14 cellular contexts compared by ENCODE assay signal in the genomic region with DNA sequence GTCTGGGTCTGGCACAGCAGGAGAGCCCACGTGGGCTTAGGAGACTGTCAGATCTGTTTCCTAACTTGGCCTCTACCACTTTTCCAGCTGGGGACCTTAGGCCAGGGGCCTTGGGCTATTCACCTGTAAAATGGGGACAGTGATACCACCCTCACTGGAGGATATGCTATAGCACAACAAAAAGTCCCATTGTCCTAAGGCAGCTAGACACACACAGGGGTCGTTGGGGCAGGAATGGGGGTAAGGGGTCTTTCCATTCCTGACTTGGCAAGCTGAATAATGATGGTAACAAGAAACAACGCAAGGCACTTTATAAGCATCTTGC. TPM values are rescaled to one million over a fixed set of nuclear protein-coding genes. Genes with fewer than 3 reads are reported as not detected.
A peak's percentile ranks its signal among the peaks of the same experiment; 100 is the strongest.
DNase-seq lines count a peak whose midpoint lies in the region; ATAC-seq and TF ChIP-seq lines count a peak whose summit lies in the region.
"Had no signal": no experiment of that assay in that cellular context is flagged by ENCODE, and none has a peak within 500 bp of the region (broad histone marks: within the 10 kb centered on the region; RNA-seq: fewer than 3 reads in every experiment).

No MANE protein-coding gene starts in this region.

- peak overlapping the region; percentile 17 for H3K4me3 Mint-ChIP-seq in activated CD4-positive, alpha-beta T cell treated with anti-CD3 and anti-CD28 coated beads, Interleukin-2, amount 10 ng/mL, durations not matched to agents 24 days and 14 days
- no peak overlapping the region for H3K4me3 Mint-ChIP-seq in endodermal cell
- peak overlapping the region; percentile 97 for H3K4me3 Mint-ChIP-seq in stimulated activated effector memory CD8-positive, alpha-beta T cell treated with anti-CD3 and anti-CD28 coated beads, Interleukin-12 subunit alpha, Interleukin-12 subunit beta, amount 100 ng/mL, for 72 hours
- H3K4me3 Mint-ChIP-seq: WTC11 had no signal

- H3K4me1 ChIP-seq in Peyer's patch, result peaks cover 22 to 75% (median 62%) of the 10 kb centered on the region in 4 donors
- peaks cover 13% of the 10 kb centered on the region for H3K4me1 ChIP-seq in endodermal cell (ENCODE audit: control insufficient read depth, insufficient read depth, low read length)

- peaks cover 65% of the 10 kb centered on the region for H3K4me1 Mint-ChIP-seq in activated CD4-positive, alpha-beta T cell treated with anti-CD3 and anti-CD28 coated beads, Interleukin-2, amount 10 ng/mL, durations not matched to agents 24 days and 14 days
- peaks cover 29% of the 10 kb centered on the region for H3K4me1 Mint-ChIP-seq in endodermal cell
- H3K4me1 Mint-ChIP-seq in stimulated activated effector memory CD8-positive, alpha-beta T cell treated with anti-CD3 and anti-CD28 coated beads, Interleukin-12 subunit alpha, Interleukin-12 subunit beta, amount 100 ng/mL, for 72 hours, result peaks cover 77% of the 10 kb centered on the region

- peaks cover 10% of the 10 kb centered on the region for H3K36me3 Mint-ChIP-seq in activated CD4-positive, alpha-beta T cell treated with anti-CD3 and anti-CD28 coated beads, Interleukin-2, amount 10 ng/mL, durations not matched to agents 24 days and 14 days (ENCODE audit: low read depth)
- H3K36me3 Mint-ChIP-seq in endodermal cell (ENCODE audit: low read depth), result no peaks in the 10 kb centered on the region
- H3K36me3 Mint-ChIP-seq in stimulated activated effector memory CD8-positive, alpha-beta T cell treated with anti-CD3 and anti-CD28 coated beads, Interleukin-12 subunit alpha, Interleukin-12 subunit beta, amount 100 ng/mL, for 72 hours, result peaks cover 56% of the 10 kb centered on the region
- H3K36me3 Mint-ChIP-seq: WTC11 had no signal

- intact Hi-C loops in activated CD4-positive, alpha-beta T cell treated with anti-CD3 and anti-CD28 coated beads, Interleukin-2, amount 10 ng/mL, durations not matched to agents 24 days and 14 days (cut with micrococcal nuclease), result loop anchor here (1.0 to 5.0 kb wide), 2 partner anchors 10 to 110 kb away; no protein-coding TSS in a partner anchor

- DNase-seq in activated CD4-positive, alpha-beta T cell treated with anti-CD3 and anti-CD28 coated beads, Interleukin-2, amount 10 ng/mL, durations not matched to agents 24 days and 14 days, result no peak
- DNase-seq in activated CD4-positive, alpha-beta T cell treated with anti-CD3 and anti-CD28 coated beads, Interleukin-2, amount 50 U/mL, for 48 hours, result no peak
- DNase-seq in Peyer's patch, result no peak
- DNase-seq in endodermal cell, result no peak
- DNase-seq in stimulated activated effector memory CD8-positive, alpha-beta T cell treated with anti-CD3 and anti-CD28 coated beads, Interleukin-12 subunit alpha, Interleukin-12 subunit beta, amount 100 ng/mL, for 72 hours (ENCODE audit: low spot score in 2 of 2), result no peak
- DNase-seq: activated gamma-delta T cell treated with Interleukin-2 at 50 U/mL for 16 hours, NCI-H1436, sigmoid colon, thyroid gland had no signal

- H3K4me3 ChIP-seq in Peyer's patch (no peak overlapping the region), endodermal cell (ENCODE audit: low read length) (no peak overlapping the region)
- H3K4me3 ChIP-seq: sigmoid colon, SJSA1, thyroid gland had no signal

- no peak overlapping the region for H3K9ac ChIP-seq in endodermal cell (ENCODE audit: extremely low read depth, low read length, poor library complexity, severe bottlenecking)

- H3K9me3 Mint-ChIP-seq in activated CD4-positive, alpha-beta T cell treated with anti-CD3 and anti-CD28 coated beads, Interleukin-2, amount 10 ng/mL, durations not matched to agents 24 days and 14 days, result no peaks in the 10 kb centered on the region
- H3K9me3 Mint-ChIP-seq in endodermal cell, result no peaks in the 10 kb centered on the region
- H3K9me3 Mint-ChIP-seq in stimulated activated effector memory CD8-positive, alpha-beta T cell treated with anti-CD3 and anti-CD28 coated beads, Interleukin-12 subunit alpha, Interleukin-12 subunit beta, amount 100 ng/mL, for 72 hours, result no peaks in the 10 kb centered on the region
- H3K9me3 Mint-ChIP-seq: WTC11 had no signal

- H3K27ac ChIP-seq in Peyer's patch (peak overlapping the region; percentile 87 to 98 (median 94)), endodermal cell (ENCODE audit: low read depth, low read length) (peak overlapping the region; percentile 85)
- H3K27ac ChIP-seq: sigmoid colon, SJSA1, thyroid gland had no signal

- ATAC-seq in stimulated activated effector memory CD8-positive, alpha-beta T cell treated with anti-CD3 and anti-CD28 coated beads, Interleukin-12 subunit alpha, Interleukin-12 subunit beta, amount 100 ng/mL, for 72 hours, result no peak
- no peak for ATAC-seq in HG03175 (IDR thresholded peaks at IDR 0.05; ENCODE audit: unreplicated experiment)
- ATAC-seq in activated CD4-positive, CD25-positive, alpha-beta regulatory T cell treated with anti-CD3 and anti-CD28 coated beads, Interleukin-2, amount 50 U/mL, for 24 hours, result no peak
- no peak for ATAC-seq in GM18909 (IDR thresholded peaks at IDR 0.05; ENCODE audit: poor library complexity, unreplicated experiment)
- ATAC-seq: WTC11 had no signal

- no peaks in the 10 kb centered on the region for H3K9me3 ChIP-seq in Peyer's patch
- H3K9me3 ChIP-seq in endodermal cell (ENCODE audit: control insufficient read depth, low read length), result no peaks in the 10 kb centered on the region
- H3K9me3 ChIP-seq: sigmoid colon, SJSA1, thyroid gland had no signal

- H3K27me3 ChIP-seq in Peyer's patch (no peaks in the 10 kb centered on the region), endodermal cell (ENCODE audit: control insufficient read depth, insufficient read depth, low read length, poor library complexity, severe bottlenecking) (no peaks in the 10 kb centered on the region)
- H3K27me3 ChIP-seq: SJSA1, thyroid gland had no signal

- H3K36me3 ChIP-seq in Peyer's patch, result peaks cover 0 to 9% (median 0%) of the 10 kb centered on the region in 3 donors
- peaks cover 10% of the 10 kb centered on the region for H3K36me3 ChIP-seq in endodermal cell (ENCODE audit: control insufficient read depth, insufficient read depth, low read length)

- 49 to 69% methylated on average over 2 to 3 of the region's 3 CpGs for WGBS in endodermal cell (ENCODE audit: insufficient coverage in 1 of 2, insufficient read length in 1 of 2), 2 experiments

- TF ChIP-seq CTCF in Peyer's patch (IDR thresholded peaks at IDR 0.05) (no peak), endodermal cell (conservative IDR thresholded peaks at IDR 0.05) (no peak)

- peak overlapping the region; percentile 80 for H3K27ac Mint-ChIP-seq in activated CD4-positive, alpha-beta T cell treated with anti-CD3 and anti-CD28 coated beads, Interleukin-2, amount 10 ng/mL, durations not matched to agents 24 days and 14 days
- no peak overlapping the region for H3K27ac Mint-ChIP-seq in endodermal cell
- H3K27ac Mint-ChIP-seq in stimulated activated effector memory CD8-positive, alpha-beta T cell treated with anti-CD3 and anti-CD28 coated beads, Interleukin-12 subunit alpha, Interleukin-12 subunit beta, amount 100 ng/mL, for 72 hours, result peak overlapping the region; percentile 98
- H3K27ac Mint-ChIP-seq: WTC11 had no signal

- no peak for TF ChIP-seq POLR2A in Peyer's patch (IDR thresholded peaks at IDR 0.05)

- no peaks in the 10 kb centered on the region for H3K27me3 Mint-ChIP-seq in activated CD4-positive, alpha-beta T cell treated with anti-CD3 and anti-CD28 coated beads, Interleukin-2, amount 10 ng/mL, durations not matched to agents 24 days and 14 days
- H3K27me3 Mint-ChIP-seq in endodermal cell (ENCODE audit: insufficient read depth), result no peaks in the 10 kb centered on the region

RNA-seq across cellular contexts. Expression of a gene that starts 2.6 kb away (rescaled TPM):
- 110 and 115 TPM in 2 replicates for total RNA-seq in activated CD4-positive, alpha-beta T cell treated with anti-CD3 and anti-CD28 coated beads, Interleukin-2, amount 10 ng/mL, durations not matched to agents 24 days and 14 days
- 100 to 1,000 TPM in 1 of 4 donors, 10 to 100 TPM in 3; 55.0 to 135 (median 71.8) TPM for total RNA-seq in Peyer's patch
- 10 to 100 TPM; 37.7 to 38.6 TPM for total RNA-seq in endodermal cell
- 15.7 TPM for polyA plus RNA-seq in endodermal cell (2013, experiment 1 of 2)
- 14.3 TPM for polyA plus RNA-seq in endodermal cell (2013, experiment 2 of 2)

RNA-seq across cellular contexts. Expression of a gene that starts 21.6 kb away (rescaled TPM):
- total RNA-seq in activated CD4-positive, alpha-beta T cell treated with anti-CD3 and anti-CD28 coated beads, Interleukin-2, amount 10 ng/mL, durations not matched to agents 24 days and 14 days, result 49.3 and 51.2 TPM in 2 replicates
- total RNA-seq in Peyer's patch (100 to 1,000 TPM in 3 of 4 donors, 10 to 100 TPM in 1; 19.0 to 146 (median 111) TPM), endodermal cell (10 to 100 TPM; 23.5 to 29.3 TPM)
- polyA plus RNA-seq in endodermal cell (2013, experiment 1 of 2), result 40.4 TPM
- 40.7 TPM for polyA plus RNA-seq in endodermal cell (2013, experiment 2 of 2)

RNA-seq across cellular contexts. Expression of a gene that starts 28.3 kb away (rescaled TPM):
- 75.8 and 77.2 TPM in 2 replicates for total RNA-seq in activated CD4-positive, alpha-beta T cell treated with anti-CD3 and anti-CD28 coated beads, Interleukin-2, amount 10 ng/mL, durations not matched to agents 24 days and 14 days
- total RNA-seq in Peyer's patch (100 to 1,000 TPM in 3 of 4 donors, 10 to 100 TPM in 1; 67.1 to 189 (median 117) TPM), endodermal cell (10 to 100 TPM; 87.5 TPM)
- polyA plus RNA-seq in endodermal cell (2013, experiment 1 of 2), result 60.0 TPM
- polyA plus RNA-seq in endodermal cell (2013, experiment 2 of 2), result 56.4 TPM

RNA-seq across cellular contexts. Expression of a gene that starts 38.5 kb away (rescaled TPM):
- total RNA-seq in activated CD4-positive, alpha-beta T cell treated with anti-CD3 and anti-CD28 coated beads, Interleukin-2, amount 10 ng/mL, durations not matched to agents 24 days and 14 days, result 361 and 362 TPM in 2 replicates
- total RNA-seq in Peyer's patch (100 to 1,000 TPM in 1 of 4 donors, 10 to 100 TPM in 3; 44.8 to 352 (median 73.5) TPM), endodermal cell (10 to 100 TPM; 10.4 to 16.0 TPM)
- polyA plus RNA-seq in endodermal cell (2013, experiment 1 of 2), result 126 TPM
- 131 TPM for polyA plus RNA-seq in endodermal cell (2013, experiment 2 of 2)

RNA-seq across cellular contexts. Expression of a gene that starts 49.2 kb away (rescaled TPM):
- total RNA-seq in activated CD4-positive, alpha-beta T cell treated with anti-CD3 and anti-CD28 coated beads, Interleukin-2, amount 10 ng/mL, durations not matched to agents 24 days and 14 days, result 67.9 and 70.3 TPM in 2 replicates
- total RNA-seq in Peyer's patch (100 to 1,000 TPM in 1 of 4 donors, 10 to 100 TPM in 3; 37.5 to 144 (median 57.1) TPM), endodermal cell (10 to 100 TPM; 21.9 to 26.8 TPM)
- 28.1 TPM for polyA plus RNA-seq in endodermal cell (2013, experiment 1 of 2)
- polyA plus RNA-seq in endodermal cell (2013, experiment 2 of 2), result 24.4 TPM
